Comparison of ENCODE assay signal across 15 cellular contexts in genomic region chr2:61247204-61247812, GRCh38.
DNase-seq lines count a peak whose midpoint lies in the region; ATAC-seq and TF ChIP-seq lines count a peak whose summit lies in the region.
"Had no signal": no experiment of that assay in that cellular context is flagged by ENCODE, and none has a peak within 500 bp of the region (broad histone marks: within the 10 kb centered on the region; RNA-seq: fewer than 3 reads in every experiment).

No MANE protein-coding gene starts in this region.

- H3K27me3 ChIP-seq in right cardiac atrium (ENCODE audit: control insufficient read depth, insufficient read depth) (no peaks in the 10 kb centered on the region), body of pancreas (no peaks in the 10 kb centered on the region)
- H3K27me3 ChIP-seq: BLaER1, pancreas, vagina had no signal

- DNase-seq in right cardiac atrium: no peak
- DNase-seq in left ventricle myocardium superior: no peak
- peak; percentile 54 for DNase-seq in fibroblast of villous mesenchyme (ENCODE audit: low read depth)
- DNase-seq in globus pallidus (ENCODE audit: low spot score): no peak
- DNase-seq in body of pancreas: no peak
- DNase-seq in UCSD-AML1 (lab: John Stamatoyannopoulos, UW; ENCODE audit: unreplicated experiment): no peak
- DNase-seq: activated CD4-positive, alpha-beta T cell treated with anti-CD3 and anti-CD28 coated beads for 4 hours; activated naive CD4-positive, alpha-beta T cell treated with anti-CD3 and anti-CD28 coated beads, Interleukin-2, amount 50 U/mL, for 16 hours; hypothalamus; pancreas; stimulated activated CD8-positive, alpha-beta memory T cell treated with anti-CD3 and anti-CD28 coated beads, Interleukin-4, amount 100 ng/mL, for 48 hours had no signal

- H3K9me3 Mint-ChIP-seq in activated T-helper 17 cell treated with anti-CD3 and anti-CD28 coated beads, Interleukin-2, amount 50 U/mL, for 72 hours: no peaks in the 10 kb centered on the region

- no peak for TF ChIP-seq POLR2A in body of pancreas (IDR thresholded peaks at IDR 0.05)

- H3K9me3 ChIP-seq in right cardiac atrium (ENCODE audit: control insufficient read depth, low read length) (no peaks in the 10 kb centered on the region), body of pancreas (no peaks in the 10 kb centered on the region)
- H3K9me3 ChIP-seq: BLaER1, pancreas, vagina had no signal

- H3K4me3 ChIP-seq in right cardiac atrium (ENCODE audit: low read length) (no peak overlapping the region), fibroblast of villous mesenchyme (ENCODE audit: low read depth, low read length) (no peak overlapping the region), body of pancreas (no peak overlapping the region)
- H3K4me3 ChIP-seq: BLaER1, pancreas, vagina had no signal

- no peak overlapping the region for H3K27ac Mint-ChIP-seq in activated T-helper 17 cell treated with anti-CD3 and anti-CD28 coated beads, Interleukin-2, amount 50 U/mL, for 72 hours

- intact Hi-C loops in right cardiac atrium (cut with DNase I) (no loop called here), left ventricle myocardium superior (cut with micrococcal nuclease) (no loop called here), body of pancreas (cut with DNase I) (no loop called here)

- no peaks in the 10 kb centered on the region for H3K4me1 Mint-ChIP-seq in activated T-helper 17 cell treated with anti-CD3 and anti-CD28 coated beads, Interleukin-2, amount 50 U/mL, for 72 hours

- H3K36me3 Mint-ChIP-seq in activated T-helper 17 cell treated with anti-CD3 and anti-CD28 coated beads, Interleukin-2, amount 50 U/mL, for 72 hours (ENCODE audit: low read depth): peaks cover 90% of the 10 kb centered on the region

- no peak overlapping the region for H3K4me3 Mint-ChIP-seq in activated T-helper 17 cell treated with anti-CD3 and anti-CD28 coated beads, Interleukin-2, amount 50 U/mL, for 72 hours

- H3K4me1 ChIP-seq in right cardiac atrium (ENCODE audit: control insufficient read depth, insufficient read depth, low read length) (no peaks in the 10 kb centered on the region), body of pancreas (no peaks in the 10 kb centered on the region)
- H3K4me1 ChIP-seq: BLaER1, pancreas, vagina had no signal

- H3K27me3 Mint-ChIP-seq in activated T-helper 17 cell treated with anti-CD3 and anti-CD28 coated beads, Interleukin-2, amount 50 U/mL, for 72 hours: no peaks in the 10 kb centered on the region

- ATAC-seq in right cardiac atrium (peak; percentile 48 to 84), left ventricle myocardium superior (no peak), body of pancreas (no peak), GM21390 (IDR thresholded peaks at IDR 0.05; ENCODE audit: unreplicated experiment) (no peak)
- peak; percentile 34 for ATAC-seq in activated T-helper 17 cell treated with anti-CD3 and anti-CD28 coated beads, Interleukin-2, amount 50 U/mL, for 72 hours (replicated peaks)
- ATAC-seq: pancreas had no signal

- no peak for TF ChIP-seq CTCF in fibroblast of villous mesenchyme (IDR thresholded peaks at IDR 0.05; ENCODE audit: insufficient read depth, low read depth, low read length)
- TF ChIP-seq CTCF in body of pancreas (IDR thresholded peaks at IDR 0.05): no peak

- no peak overlapping the region for H3K27ac ChIP-seq in right cardiac atrium (ENCODE audit: low read length)
- no peak overlapping the region for H3K27ac ChIP-seq in body of pancreas
- H3K27ac ChIP-seq: BLaER1, pancreas, vagina had no signal

- peaks cover 0 to 10% of the 10 kb centered on the region in 2 donors for H3K36me3 ChIP-seq in body of pancreas (replicated peaks in 1 of 2; ENCODE audit: insufficient read depth in 1 of 2, low read depth in 2 of 2)

Comparison
In these comparisons a context has a peak if more than half of its experiments do, and no peak if none do; other contexts are left out.
1. ATAC-seq: peak in right cardiac atrium (2 of 2) and activated T-helper 17 cell treated with anti-CD3 and anti-CD28 coated beads, Interleukin-2, amount 50 U/mL, for 72 hours (single experiment); none in left ventricle myocardium superior (single experiment), body of pancreas (single experiment) and GM21390 (single experiment).